Comparison of ENCODE assay signal across 8 cellular contexts in the genomic region with DNA sequence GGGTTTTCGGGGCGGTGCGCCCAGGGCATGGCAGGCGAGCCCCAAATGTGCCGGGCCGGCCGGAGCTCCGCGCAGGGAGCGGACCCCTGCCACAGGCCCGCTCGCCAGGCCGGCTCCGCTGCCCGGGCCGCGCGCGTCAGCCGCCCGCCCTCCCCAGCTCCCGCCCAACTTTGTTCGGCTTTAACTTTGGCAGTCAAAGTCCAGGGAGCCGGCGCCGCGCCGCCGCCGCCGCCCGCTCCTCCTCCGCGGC. TPM values are rescaled to one million over a fixed set of nuclear protein-coding genes. Genes with fewer than 3 reads are reported as not detected.
DNase-seq lines count a peak whose midpoint lies in the region; ATAC-seq and TF ChIP-seq lines count a peak whose summit lies in the region.

No MANE protein-coding gene starts in this region.

- TF ChIP-seq POLR2A in uterus (IDR thresholded peaks at IDR 0.05), result peak in 1 of 2 donors; percentile 53

- intact Hi-C loops in mucosa of descending colon (cut with DNase I, micrococcal nuclease) (loop anchor here in 1 of 2 donors (5.0 kb wide), 1 partner anchor 89 kb away; no protein-coding TSS in a partner anchor), uterus (cut with DNase I; ENCODE audit: low total_unique reads) (no loop called here)

- H3K27ac ChIP-seq in AG04450 (ENCODE audit: low read depth, low read length), result peak overlapping the region; percentile 79
- peak overlapping the region; percentile 93 for H3K27ac ChIP-seq in WERI-Rb-1
- H3K27ac ChIP-seq in uterus, result peak overlapping the region; percentile 94 to 97

- POLR2A ChIA-PET in AG04450 (lab: Yijun Ruan, JAX), result interaction anchor here (0.5 to 1.2 kb wide), 7 partner anchors 11 to 354 kb away, joined by 3 to 8 read pairs (median 4); a partner anchor contains a TSS

- H3K4me1 ChIP-seq in mucosa of descending colon (ENCODE audit: low read depth), result peaks cover 15% of the 10 kb centered on the region
- no peaks in the 10 kb centered on the region for H3K4me1 ChIP-seq in uterus

- TF ChIP-seq CTCF in AG04450 (IDR thresholded peaks at IDR 0.05; ENCODE audit: low read depth, low read length), result no peak
- TF ChIP-seq CTCF in WERI-Rb-1 (IDR thresholded peaks at IDR 0.05; ENCODE audit: low read depth, low read length), result no peak
- no peak for TF ChIP-seq CTCF in mucosa of descending colon (IDR thresholded peaks at IDR 0.05)
- TF ChIP-seq CTCF in uterus (IDR thresholded peaks at IDR 0.05), result peak in 1 of 4 experiments; percentile 3

- DNase-seq in AG04450 (ENCODE audit: low read depth, low spot score) (no peak), WERI-Rb-1 (no peak), epidermal melanocyte (ENCODE audit: insufficient read length, low spot score) (peak; percentile 50), mucosa of descending colon (peak in 1 of 3 donors; percentile 87), uterus (peak in 1 of 2 donors; percentile 70), SW480 (ENCODE audit: low spot score) (no peak)

- H3K9me3 ChIP-seq in AG04450 (ENCODE audit: control insufficient read depth, insufficient read depth, low read length) (no peaks in the 10 kb centered on the region), WERI-Rb-1 (ENCODE audit: severe bottlenecking) (no peaks in the 10 kb centered on the region), mucosa of descending colon (no peaks in the 10 kb centered on the region), uterus (no peaks in the 10 kb centered on the region)

- H3K36me3 ChIP-seq in WERI-Rb-1 (peaks cover 12% of the 10 kb centered on the region), mucosa of descending colon (ENCODE audit: low read depth) (no peaks in the 10 kb centered on the region), uterus (no peaks in the 10 kb centered on the region)

- H3K27me3 ChIP-seq in AG04450 (ENCODE audit: control insufficient read depth, insufficient read depth, low read length) (no peaks in the 10 kb centered on the region), WERI-Rb-1 (ENCODE audit: insufficient read depth, low read depth, severe bottlenecking) (no peaks in the 10 kb centered on the region), uterus (no peaks in the 10 kb centered on the region)

- ATAC-seq in GM18907 (IDR thresholded peaks at IDR 0.05; ENCODE audit: unreplicated experiment), result peak; percentile 53
- ATAC-seq in HG03095 (IDR thresholded peaks at IDR 0.05; ENCODE audit: unreplicated experiment), result peak; percentile 33
- peak; percentile 91 for ATAC-seq in mucosa of descending colon

- peak overlapping the region; percentile 89 for H3K4me3 ChIP-seq in AG04450 (ENCODE audit: low read depth, low read length)
- H3K4me3 ChIP-seq in WERI-Rb-1 (ENCODE audit: low read depth, low read length), result peak overlapping the region; percentile 76
- peak overlapping the region; percentile 60 for H3K4me3 ChIP-seq in mucosa of descending colon
- peak overlapping the region; percentile 67 to 74 for H3K4me3 ChIP-seq in uterus

- CTCF ChIA-PET in AG04450 (lab: Charles Lee), result interaction anchor here (0.6 to 2.3 kb wide), 3 partner anchors 96 to 417 kb away, joined by 3 to 22 read pairs (median 6); no protein-coding TSS in a partner anchor

RNA-seq across cellular contexts. Expression of a gene that starts 0.5 kb away (rescaled TPM):
- 21.8 and 28.9 TPM in 2 replicates for polyA plus RNA-seq in AG04450 (2011; rRNA removed)
- 18.1 and 26.7 TPM in 2 replicates for polyA minus RNA-seq in AG04450 (2011; rRNA and poly(A)+ RNA removed)
- total RNA-seq in mucosa of descending colon (10 to 100 TPM; 38.0 to 84.1 (median 67.9) TPM), uterus (10 to 100 TPM in 2 of 4 donors, 1 to 10 TPM in 2; 5.0 to 21.8 (median 8.8) TPM)

Comparison
In these comparisons a context has a peak if more than half of its experiments do, and no peak if none do; other contexts are left out.
1. ATAC-seq: peak in every context shown above with its lines; median percentile 91 in mucosa of descending colon; 53 in GM18907; 33 in HG03095.